In genomic region chr6:158031191-158031444, GRCh38 we compare ENCODE assay signal across 10 cellular contexts. TPM values are rescaled to one million over a fixed set of nuclear protein-coding genes. Genes with fewer than 3 reads are reported as not detected.
DNase-seq lines count a peak whose midpoint lies in the region; ATAC-seq and TF ChIP-seq lines count a peak whose summit lies in the region.
"Had no signal": no experiment of that assay in that cellular context is flagged by ENCODE, and none has a peak within 500 bp of the region (broad histone marks: within the 10 kb centered on the region; RNA-seq: fewer than 3 reads in every experiment).

No MANE protein-coding gene starts in this region.

- no peaks in the 10 kb centered on the region for H3K27me3 ChIP-seq in AG04450 (ENCODE audit: control insufficient read depth, insufficient read depth, low read length)
- no peaks in the 10 kb centered on the region for H3K27me3 ChIP-seq in HCT116 (ENCODE audit: insufficient read depth, low read length)

- peaks cover 36 to 51% of the 10 kb centered on the region in 2 experiments for H3K4me1 ChIP-seq in HCT116 (ENCODE audit: control insufficient read depth in 1 of 2, insufficient read depth in 2 of 2, low read length in 2 of 2)

- no peaks in the 10 kb centered on the region for H3K9me2 ChIP-seq in HCT116 (ENCODE audit: insufficient read depth)

- H3K9me3 ChIP-seq in AG04450 (ENCODE audit: control insufficient read depth, insufficient read depth, low read length), result peaks cover 6% of the 10 kb centered on the region; the same call in 1 of the 2 replicates
- H3K9me3 ChIP-seq in HCT116 (ENCODE audit: control insufficient read depth in 1 of 2, insufficient read depth in 1 of 2, low read depth in 1 of 2, low read length in 2 of 2), result no peaks in the 10 kb centered on the region

- TF ChIP-seq CTCF in AG04450 (IDR thresholded peaks at IDR 0.05; ENCODE audit: low read depth, low read length) (no peak), HCT116 (IDR thresholded peaks at IDR 0.05 in 2 of 3, conservative IDR thresholded peaks at IDR 0.05 in 1 of 3; ENCODE audit: borderline replicate concordance in 1 of 3, insufficient read depth in 1 of 3, low read depth in 2 of 3, low read length in 2 of 3) (no peak), brain (conservative IDR thresholded peaks at IDR 0.05) (no peak)

- peak overlapping the region; percentile 22; the same call in 1 of the 2 replicates for H3K9ac ChIP-seq in HCT116 (ENCODE audit: low read length)

- no peaks in the 10 kb centered on the region for H4K20me1 ChIP-seq in HCT116 (ENCODE audit: insufficient read depth)

- H3K27ac ChIP-seq in AG04450 (ENCODE audit: low read depth, low read length) (peak overlapping the region; percentile 87), HCT116 (ENCODE audit: low read depth, low read length) (peak overlapping the region; percentile 68)

- RAD21 ChIA-PET in HCT116 (lab: Charles Lee; ENCODE audit: low non-redundant PET in 1 of 2, low total read pairs in 2 of 2, uncharacterized antibody in 2 of 2, unreplicated experiment in 2 of 2), result no interaction called here

- peak overlapping the region; percentile 58 for H3K4me2 ChIP-seq in HCT116 (ENCODE audit: low read length)

- no peak overlapping the region for H3K4me3 Mint-ChIP-seq in brain
- H3K4me3 Mint-ChIP-seq in natural killer cell treated with Interleukin-12 subunit alpha and Interleukin-12 subunit beta and Interleukin-15 and Interleukin-18, amount 100 ng/mL, for 72 hours, result peak overlapping the region; percentile 63

- POLR2A ChIA-PET in AG04450 (lab: Yijun Ruan, JAX) (interaction anchor here (1.0 kb wide), 1 partner anchor 9 kb away, joined by 6 read pairs; no protein-coding TSS in a partner anchor), HCT116 (lab: Charles Lee) (no interaction called here)

- H3K27ac Mint-ChIP-seq in brain, result peak overlapping the region; percentile 64 to 100 (median 86)
- H3K27ac Mint-ChIP-seq in natural killer cell treated with Interleukin-12 subunit alpha and Interleukin-12 subunit beta and Interleukin-15 and Interleukin-18, amount 100 ng/mL, for 72 hours, result peak overlapping the region; percentile 70 to 88

- peaks cover 5% of the 10 kb centered on the region; the same call in 1 of the 2 replicates for H3K79me2 ChIP-seq in HCT116 (ENCODE audit: insufficient read depth, low read length)

- peaks cover 0 to 10% (median 3%) of the 10 kb centered on the region in 5 experiments for H3K9me3 Mint-ChIP-seq in brain
- H3K9me3 Mint-ChIP-seq in natural killer cell treated with Interleukin-12 subunit alpha and Interleukin-12 subunit beta and Interleukin-15 and Interleukin-18, amount 100 ng/mL, for 72 hours, result no peaks in the 10 kb centered on the region

- no peak overlapping the region for H2AFZ ChIP-seq in HCT116 (ENCODE audit: low read depth, low read length, poor library complexity, severe bottlenecking)

- peaks cover 4% of the 10 kb centered on the region for H3K27me3 Mint-ChIP-seq in brain
- H3K27me3 Mint-ChIP-seq in natural killer cell treated with Interleukin-12 subunit alpha and Interleukin-12 subunit beta and Interleukin-15 and Interleukin-18, amount 100 ng/mL, for 72 hours, result no peaks in the 10 kb centered on the region

- no peak for ATAC-seq in HCT116
- no peak for ATAC-seq in natural killer cell treated with Interleukin-12 subunit alpha and Interleukin-12 subunit beta and Interleukin-15 and Interleukin-18, amount 100 ng/mL, for 72 hours
- ATAC-seq in HG03045 (IDR thresholded peaks at IDR 0.05; ENCODE audit: unreplicated experiment), result no peak

- TF ChIP-seq RAD21 in HCT116 (IDR thresholded peaks at IDR 0.05; ENCODE audit: low read depth), result no peak

- no TSS peak for BruUV-seq in HCT116 (replicated peaks; lab: Mats Ljungman, UMichigan)

- DNase-seq in AG04450 (ENCODE audit: low read depth, low spot score), result no peak
- DNase-seq in HCT116 (ENCODE audit: low read depth, low spot score), result no peak
- DNase-seq in natural killer cell treated with Interleukin-12 subunit alpha and Interleukin-12 subunit beta and Interleukin-15 and Interleukin-18, amount 100 ng/mL, for 72 hours (ENCODE audit: low spot score), result no peak
- no peak for DNase-seq in NCI-H446 (lab: John Stamatoyannopoulos, UW)
- no peak for DNase-seq in erythroblast (lab: John Stamatoyannopoulos, UW)
- no peak for DNase-seq in activated CD8-positive, alpha-beta memory T cell treated with anti-CD3 and anti-CD28 coated beads, Interleukin-2, amount 50 U/mL, for 48 hours
- DNase-seq: DMS79 treated with DMSO at 0.1 percent for 48 hours, NCI-H524 had no signal

- H3K36me3 Mint-ChIP-seq in brain, result peaks cover 9% of the 10 kb centered on the region
- peaks cover 3% of the 10 kb centered on the region for H3K36me3 Mint-ChIP-seq in natural killer cell treated with Interleukin-12 subunit alpha and Interleukin-12 subunit beta and Interleukin-15 and Interleukin-18, amount 100 ng/mL, for 72 hours

- peaks cover 48% of the 10 kb centered on the region for H3K4me1 Mint-ChIP-seq in brain
- H3K4me1 Mint-ChIP-seq in natural killer cell treated with Interleukin-12 subunit alpha and Interleukin-12 subunit beta and Interleukin-15 and Interleukin-18, amount 100 ng/mL, for 72 hours (ENCODE audit: low read depth in 2 of 2), result peaks cover 33 to 51% of the 10 kb centered on the region in 2 donors

- no peak overlapping the region for H3K4me3 ChIP-seq in AG04450 (ENCODE audit: low read depth, low read length)
- H3K4me3 ChIP-seq in HCT116 (replicated peaks in 1 of 2; ENCODE audit: low read depth in 1 of 2, low read length in 2 of 2), result peak overlapping the region in 1 of 2 experiments; percentile 23; a peak in 2 of 4 replicates

- CTCF ChIA-PET in AG04450 (lab: Charles Lee) (no interaction called here), HCT116 (lab: Charles Lee) (no interaction called here)

- peaks cover 0 to 18% of the 10 kb centered on the region in 2 experiments; a peak in 1 of 4 replicates for H3K36me3 ChIP-seq in HCT116 (ENCODE audit: control insufficient read depth in 1 of 2, insufficient read depth in 2 of 2, low read length in 2 of 2)

- TF ChIP-seq POLR2A in HCT116 (IDR thresholded peaks at IDR 0.05; ENCODE audit: borderline replicate concordance, extremely low read depth, insufficient read depth, insufficient read length) (no peak), erythroblast (IDR thresholded peaks at IDR 0.05; ENCODE audit: low read length) (no peak)

- intact Hi-C loops in HCT116 (cut with micrococcal nuclease), result no loop called here

TF ChIP-seq in HCT116, 20 proteins besides CTCF, POLR2A, EP300 and RAD21:
- TF ChIP-seq CEBPB (IDR thresholded peaks at IDR 0.05; ENCODE audit: low read depth) (no peak), EZH2phosphoT487 (IDR thresholded peaks at IDR 0.05; ENCODE audit: borderline replicate concordance) (no peak), ZBTB33 (IDR thresholded peaks at IDR 0.05; ENCODE audit: extremely low read depth, insufficient replicate concordance, low read length) (no peak), ZNF274 (IDR thresholded peaks at IDR 0.05; ENCODE audit: low read depth, low read length) (no peak), SP1 (IDR thresholded peaks at IDR 0.05; ENCODE audit: low read depth) (no peak), POLR2AphosphoS5 (IDR thresholded peaks at IDR 0.05; ENCODE audit: low read depth, low read length) (no peak), CBX3 (IDR thresholded peaks at IDR 0.05; ENCODE audit: low read depth) (no peak)

RNA-seq across cellular contexts. Expression of gene SYNJ2, which starts 49.5 kb away (rescaled TPM):
- 38.1 and 40.8 TPM in 2 replicates for polyA plus RNA-seq in AG04450 (2011; rRNA removed)
- 63.6 and 78.2 TPM in 2 replicates for polyA minus RNA-seq in AG04450 (2011; rRNA and poly(A)+ RNA removed)
- total RNA-seq in HCT116 (2021; ENCODE audit: unreplicated experiment), result 23.9 TPM
- polyA plus RNA-seq in HCT116 (2012), result 11.6 and 12.6 TPM in 2 replicates
- 17.9 TPM for polyA plus RNA-seq in brain (ENCODE audit: insufficient read depth, low read depth, low replicate concordance)
- 10 to 100 TPM; 24.7 to 37.3 TPM for total RNA-seq in natural killer cell treated with Interleukin-12 subunit alpha and Interleukin-12 subunit beta and Interleukin-15 and Interleukin-18, amount 100 ng/mL, for 72 hours
